Comparison of ENCODE assay signal across 23 cellular contexts in genomic region chr12:82952946-82953345, GRCh38.
A peak's percentile ranks its signal among the peaks of the same experiment; 100 is the strongest.
DNase-seq lines count a peak whose midpoint lies in the region; ATAC-seq and TF ChIP-seq lines count a peak whose summit lies in the region.
"Had no signal": no experiment of that assay in that cellular context is flagged by ENCODE, and none has a peak within 500 bp of the region (broad histone marks: within the 10 kb centered on the region; RNA-seq: fewer than 3 reads in every experiment).

No MANE protein-coding gene starts in this region.

- H3K27me3 ChIP-seq in foreskin keratinocyte (no peaks in the 10 kb centered on the region), osteoblast (ENCODE audit: insufficient read depth, low read length) (no peaks in the 10 kb centered on the region), left lung (no peaks in the 10 kb centered on the region)
- H3K27me3 ChIP-seq: brain microvascular endothelial cell, transverse colon had no signal

- H3K27ac ChIP-seq in foreskin keratinocyte (no peak overlapping the region), osteoblast (ENCODE audit: low read depth, low read length) (no peak overlapping the region), left lung (no peak overlapping the region)
- H3K27ac ChIP-seq: brain microvascular endothelial cell, coronary artery, PC-9, transverse colon had no signal

- H2AFZ ChIP-seq in osteoblast (ENCODE audit: low read length): no peak overlapping the region
- H2AFZ ChIP-seq: PC-9 had no signal

- TF ChIP-seq CTCF in foreskin keratinocyte (conservative IDR thresholded peaks at IDR 0.05) (no peak), osteoblast (IDR thresholded peaks at IDR 0.05; ENCODE audit: extremely low read depth, low read depth, low read length) (no peak), left lung (IDR thresholded peaks at IDR 0.05) (no peak)

- H3K36me3 ChIP-seq in osteoblast (ENCODE audit: insufficient read depth, low read length): no peaks in the 10 kb centered on the region
- H3K36me3 ChIP-seq in left lung: no peaks in the 10 kb centered on the region
- H3K36me3 ChIP-seq: brain microvascular endothelial cell, HAP-1, transverse colon had no signal

- no peaks in the 10 kb centered on the region for H3K27me3 Mint-ChIP-seq in activated CD8-positive, alpha-beta T cell treated with anti-CD3 and anti-CD28 coated beads, Interleukin-2, amount 10 ng/mL, durations not matched to agents 7 days and 5 days (ENCODE audit: low read depth)
- H3K27me3 Mint-ChIP-seq: activated naive CD8-positive, alpha-beta T cell treated with anti-CD3 and anti-CD28 coated beads for 36 hours; stimulated activated naive B cell treated with anti-CD40 and anti-IgM and Interleukin-4, amounts not matched to agents 10 μg/mL and 1 μg/mL and 100 μg/mL, for 72 hours; T-helper 17 cell had no signal

- H4K20me1 ChIP-seq in osteoblast (ENCODE audit: insufficient read depth, low read length): no peaks in the 10 kb centered on the region

- ATAC-seq in GM18498 (IDR thresholded peaks at IDR 0.05; ENCODE audit: unreplicated experiment): peak; percentile 68
- peak; percentile 69 for ATAC-seq in GM19395 (IDR thresholded peaks at IDR 0.05; ENCODE audit: unreplicated experiment)
- peak; percentile 46 for ATAC-seq in HG02798 (IDR thresholded peaks at IDR 0.05; ENCODE audit: poor library complexity, unreplicated experiment)
- peak; percentile 78 for ATAC-seq in foreskin keratinocyte
- no peak for ATAC-seq in activated CD8-positive, alpha-beta T cell treated with anti-CD3 and anti-CD28 coated beads, Interleukin-2, amount 10 ng/mL, durations not matched to agents 7 days and 5 days
- no peak for ATAC-seq in left lung
- ATAC-seq: stimulated activated naive B cell treated with anti-CD40 and anti-IgM and Interleukin-4, amounts not matched to agents 10 μg/mL and 1 μg/mL and 100 μg/mL, for 72 hours; T-helper 17 cell had no signal

- no peak overlapping the region for H3K4me3 Mint-ChIP-seq in activated CD8-positive, alpha-beta T cell treated with anti-CD3 and anti-CD28 coated beads, Interleukin-2, amount 10 ng/mL, durations not matched to agents 7 days and 5 days
- H3K4me3 Mint-ChIP-seq: activated naive CD8-positive, alpha-beta T cell treated with anti-CD3 and anti-CD28 coated beads for 36 hours; activated T-helper 1 cell treated with anti-CD3 and anti-CD28 coated beads, Interleukin-12 subunit alpha, Interleukin-12 subunit beta, Interleukin-2, Interleukin-4 antibody, amounts not matched to agents 30 ng/mL and 10 ng/mL and 1 ng/mL, durations not matched to agents 14 hours and 24 hours and 36 hours; neural crest cell; stimulated activated naive B cell treated with anti-CD40 and anti-IgM and Interleukin-4, amounts not matched to agents 10 μg/mL and 1 μg/mL and 100 μg/mL, for 72 hours; T-helper 17 cell had no signal

- POLR2A ChIA-PET in activated CD8-positive, alpha-beta T cell treated with anti-CD3 and anti-CD28 coated beads, Interleukin-2, amount 10 ng/mL, durations not matched to agents 7 days and 5 days (lab: Charles Lee): no interaction called here

- no peaks in the 10 kb centered on the region for H3K79me2 ChIP-seq in osteoblast (ENCODE audit: insufficient read depth, low read length)

- no peak overlapping the region for H3K27ac Mint-ChIP-seq in activated CD8-positive, alpha-beta T cell treated with anti-CD3 and anti-CD28 coated beads, Interleukin-2, amount 10 ng/mL, durations not matched to agents 7 days and 5 days
- H3K27ac Mint-ChIP-seq: activated naive CD8-positive, alpha-beta T cell treated with anti-CD3 and anti-CD28 coated beads for 36 hours; activated T-helper 1 cell treated with anti-CD3 and anti-CD28 coated beads, Interleukin-12 subunit alpha, Interleukin-12 subunit beta, Interleukin-2, Interleukin-4 antibody, amounts not matched to agents 30 ng/mL and 10 ng/mL and 1 ng/mL, durations not matched to agents 14 hours and 24 hours and 36 hours; stimulated activated naive B cell treated with anti-CD40 and anti-IgM and Interleukin-4, amounts not matched to agents 10 μg/mL and 1 μg/mL and 100 μg/mL, for 72 hours; T-helper 17 cell had no signal

- no peaks in the 10 kb centered on the region for H3K9me3 Mint-ChIP-seq in activated CD8-positive, alpha-beta T cell treated with anti-CD3 and anti-CD28 coated beads, Interleukin-2, amount 10 ng/mL, durations not matched to agents 7 days and 5 days (ENCODE audit: insufficient read depth)
- H3K9me3 Mint-ChIP-seq: activated T-helper 1 cell treated with anti-CD3 and anti-CD28 coated beads, Interleukin-12 subunit alpha, Interleukin-12 subunit beta, Interleukin-2, Interleukin-4 antibody, amounts not matched to agents 30 ng/mL and 10 ng/mL and 1 ng/mL, durations not matched to agents 14 hours and 24 hours and 36 hours; neural crest cell had no signal

- DNase-seq in foreskin keratinocyte (peak; percentile 43 to 62), osteoblast (ENCODE audit: insufficient read length, low spot score, missing footprints) (no peak), left lung (no peak)
- DNase-seq in activated CD4-positive, alpha-beta T cell treated with anti-CD3 and anti-CD28 coated beads, Interleukin-2, amount 50 U/mL, for 48 hours: no peak
- no peak for DNase-seq in activated CD8-positive, alpha-beta T cell treated with anti-CD3 and anti-CD28 coated beads, Interleukin-2, amount 10 ng/mL, durations not matched to agents 7 days and 5 days
- DNase-seq: ACHN; activated naive CD8-positive, alpha-beta T cell treated with anti-CD3 and anti-CD28 coated beads for 36 hours; brain microvascular endothelial cell; hypothalamus; Kasumi-1; midbrain; NCI-H1417 treated with DMSO at 0.1 percent for 48 hours; PC-9; stimulated activated naive B cell treated with anti-CD40 and anti-IgM and Interleukin-4, amounts not matched to agents 10 μg/mL and 1 μg/mL and 100 μg/mL, for 72 hours; T-helper 17 cell; transverse colon had no signal

- CTCF ChIA-PET in activated CD8-positive, alpha-beta T cell treated with anti-CD3 and anti-CD28 coated beads, Interleukin-2, amount 10 ng/mL, durations not matched to agents 7 days and 5 days (lab: Charles Lee): no interaction called here

- no peaks in the 10 kb centered on the region for H3K36me3 Mint-ChIP-seq in activated CD8-positive, alpha-beta T cell treated with anti-CD3 and anti-CD28 coated beads, Interleukin-2, amount 10 ng/mL, durations not matched to agents 7 days and 5 days (ENCODE audit: low read depth)
- H3K36me3 Mint-ChIP-seq: activated naive CD8-positive, alpha-beta T cell treated with anti-CD3 and anti-CD28 coated beads for 36 hours; stimulated activated naive B cell treated with anti-CD40 and anti-IgM and Interleukin-4, amounts not matched to agents 10 μg/mL and 1 μg/mL and 100 μg/mL, for 72 hours had no signal

- intact Hi-C loops in left lung (cut with DNase I): no loop called here

- H3K4me2 ChIP-seq in osteoblast (ENCODE audit: insufficient read depth, low read length): no peak overlapping the region
- H3K4me2 ChIP-seq: PC-9 had no signal

- no peak overlapping the region for H3K4me3 ChIP-seq in osteoblast (ENCODE audit: insufficient read depth, low read length)
- no peak overlapping the region for H3K4me3 ChIP-seq in left lung
- H3K4me3 ChIP-seq: coronary artery, HAP-1, PC-9, transverse colon had no signal

- H3K9me3 ChIP-seq in osteoblast (ENCODE audit: low read depth, low read length) (peaks cover 2% of the 10 kb centered on the region), left lung (no peaks in the 10 kb centered on the region)
- H3K9me3 ChIP-seq: HAP-1, transverse colon had no signal

- peaks cover 4% of the 10 kb centered on the region for H3K4me1 ChIP-seq in foreskin keratinocyte
- no peaks in the 10 kb centered on the region for H3K4me1 ChIP-seq in osteoblast (ENCODE audit: insufficient read depth, low read length)
- no peaks in the 10 kb centered on the region for H3K4me1 ChIP-seq in left lung
- H3K4me1 ChIP-seq: HAP-1 had no signal

- H3K4me1 Mint-ChIP-seq in activated CD8-positive, alpha-beta T cell treated with anti-CD3 and anti-CD28 coated beads, Interleukin-2, amount 10 ng/mL, durations not matched to agents 7 days and 5 days (ENCODE audit: low read depth): no peaks in the 10 kb centered on the region
- H3K4me1 Mint-ChIP-seq: activated naive CD8-positive, alpha-beta T cell treated with anti-CD3 and anti-CD28 coated beads for 36 hours; neural crest cell; stimulated activated naive B cell treated with anti-CD40 and anti-IgM and Interleukin-4, amounts not matched to agents 10 μg/mL and 1 μg/mL and 100 μg/mL, for 72 hours; T-helper 17 cell had no signal

Comparison
In these comparisons a context has a peak if more than half of its experiments do, and no peak if none do; other contexts are left out.
1. ATAC-seq: peak in GM18498 (single experiment), GM19395 (single experiment), HG02798 (single experiment) and foreskin keratinocyte (single experiment); none in activated CD8-positive, alpha-beta T cell treated with anti-CD3 and anti-CD28 coated beads, Interleukin-2, amount 10 ng/mL, durations not matched to agents 7 days and 5 days (single experiment) and left lung (single experiment).
2. DNase-seq: peak in foreskin keratinocyte (2 of 2); none in activated CD4-positive, alpha-beta T cell treated with anti-CD3 and anti-CD28 coated beads, Interleukin-2, amount 50 U/mL, for 48 hours (0 of 2), activated CD8-positive, alpha-beta T cell treated with anti-CD3 and anti-CD28 coated beads, Interleukin-2, amount 10 ng/mL, durations not matched to agents 7 days and 5 days (single experiment), osteoblast (single experiment) and left lung (0 of 2).